14 cellular contexts compared by ENCODE assay signal in genomic region chr1:188937965-188938551, GRCh38.
DNase-seq lines count a peak whose midpoint lies in the region; ATAC-seq and TF ChIP-seq lines count a peak whose summit lies in the region.
"Had no signal": no experiment of that assay in that cellular context is flagged by ENCODE, and none has a peak within 500 bp of the region (broad histone marks: within the 10 kb centered on the region; RNA-seq: fewer than 3 reads in every experiment).

No MANE protein-coding gene starts in this region.

- in situ Hi-C loops in G401 (cut with HindIII; ENCODE audit: low sequenced_read_pairs), result no loop called here

- ATAC-seq in GM18511 (IDR thresholded peaks at IDR 0.05; ENCODE audit: unreplicated experiment) (no peak), HG02588 (IDR thresholded peaks at IDR 0.05; ENCODE audit: unreplicated experiment) (no peak)
- ATAC-seq: pancreas had no signal

- H3K27ac ChIP-seq in C4-2B, result no peak overlapping the region
- H3K27ac ChIP-seq: ascending aorta, pancreas had no signal

- peak; percentile 26 for DNase-seq in HCEC 1CT
- peak; percentile 21 for DNase-seq in SKM-1 (lab: John Stamatoyannopoulos, UW; ENCODE audit: unreplicated experiment)
- peak; percentile 7 for DNase-seq in glomerular endothelial cell (ENCODE audit: extremely low read depth, low read depth, low spot score)
- DNase-seq in G401 (ENCODE audit: low spot score), result no peak
- DNase-seq in stimulated activated CD4-positive, alpha-beta T cell treated with anti-CD3 and anti-CD28 coated beads, Interleukin-4, amount 100 ng/mL, for 1 hour, result no peak
- DNase-seq: activated CD8-positive, alpha-beta memory T cell treated with anti-CD3 and anti-CD28 coated beads, Interleukin-2, amount 50 U/mL, for 48 hours; DMS153; kidney; NCI-H446 treated with DMSO at 0.1 percent for 48 hours; pancreas had no signal

- TF ChIP-seq CTCF in C4-2B (conservative IDR thresholded peaks at IDR 0.05), result peak; percentile 38

Comparison
In these comparisons a context has a peak if more than half of its experiments do, and no peak if none do; other contexts are left out.
1. DNase-seq: peak in HCEC 1CT (single experiment), SKM-1 (single experiment) and glomerular endothelial cell (single experiment); none in G401 (single experiment) and stimulated activated CD4-positive, alpha-beta T cell treated with anti-CD3 and anti-CD28 coated beads, Interleukin-4, amount 100 ng/mL, for 1 hour (single experiment).